19 cellular contexts compared by ENCODE assay signal in the genomic region with DNA sequence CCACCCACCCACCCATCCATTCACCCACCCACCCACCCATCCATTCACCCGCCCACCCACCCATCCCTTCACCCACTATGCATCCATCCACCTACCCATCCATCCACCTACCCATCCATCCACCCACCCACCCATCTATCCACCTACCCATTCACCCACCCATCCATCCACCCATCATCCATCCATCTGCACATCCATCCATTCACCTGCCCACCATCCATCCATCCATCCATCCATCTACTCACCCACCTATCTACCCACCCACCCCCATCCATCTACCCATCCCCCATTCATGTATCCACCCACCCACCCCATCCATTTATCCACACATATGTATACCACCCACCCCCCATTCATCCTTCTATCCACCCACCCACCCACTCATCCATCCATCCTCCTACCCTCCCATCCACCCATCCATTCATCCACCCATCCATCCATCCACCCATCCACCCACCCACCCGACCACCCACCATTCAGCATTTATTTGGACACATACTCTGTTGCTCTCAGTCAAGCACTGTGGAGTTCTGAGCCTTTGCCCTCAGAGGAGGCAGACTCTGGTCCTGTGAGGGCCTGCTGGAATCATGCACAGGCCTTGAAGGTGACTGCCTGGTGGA.
"Had no signal": no experiment of that assay in that cellular context is flagged by ENCODE, and none has a peak within 500 bp of the region (broad histone marks: within the 10 kb centered on the region; RNA-seq: fewer than 3 reads in every experiment).

No MANE protein-coding gene starts in this region.

- DNase-seq: KBM-7; MV-4-11; NCI-H1048; NCI-H1417; NCI-H1436 treated with DMSO at 0.1 percent for 48 hours; NCI-H1694; NCI-H187 treated with DMSO at 0.1 percent for 48 hours; NCI-H2171 treated with DMSO at 0.1 percent for 48 hours; NCI-H345; NCI-H446 treated with DMSO at 0.1 percent for 48 hours; NCI-H510A treated with DMSO at 0.1 percent for 48 hours; NCI-H526; NCI-H82; NK-92 treated with Interleukin-12 subunit alpha and Interleukin-12 subunit beta, amount 100 ng/mL, for 24 hours; PC-3; SHP77; SK-N-SH had no signal

- ATAC-seq: Panc1, PC-3 had no signal

- H3K9me3 ChIP-seq: SK-N-SH had no signal

- H3K27ac ChIP-seq: RWPE1 had no signal
